Comparison of ENCODE assay signal across 17 cellular contexts in genomic region chr2:142869461-142870106, GRCh38. TPM values are rescaled to one million over a fixed set of nuclear protein-coding genes. Genes with fewer than 3 reads are reported as not detected.
DNase-seq lines count a peak whose midpoint lies in the region; ATAC-seq and TF ChIP-seq lines count a peak whose summit lies in the region.
"Had no signal": no experiment of that assay in that cellular context is flagged by ENCODE, and none has a peak within 500 bp of the region (broad histone marks: within the 10 kb centered on the region; RNA-seq: fewer than 3 reads in every experiment).

No MANE protein-coding gene starts in this region.

- H3K4me3 Mint-ChIP-seq in CD14-positive monocyte = no peak overlapping the region
- no peak overlapping the region for H3K4me3 Mint-ChIP-seq in activated naive CD4-positive, alpha-beta T cell treated with anti-CD3 and anti-CD28 coated beads, Interleukin-2, amount 10 ng/mL, durations not matched to agents 7 days and 5 days

- H3K36me3 Mint-ChIP-seq in CD14-positive monocyte = peaks cover 5 to 8% of the 10 kb centered on the region in 2 donors
- no peaks in the 10 kb centered on the region for H3K36me3 Mint-ChIP-seq in activated naive CD4-positive, alpha-beta T cell treated with anti-CD3 and anti-CD28 coated beads, Interleukin-2, amount 10 ng/mL, durations not matched to agents 7 days and 5 days

- peaks cover 81% of the 10 kb centered on the region for H3K4me1 Mint-ChIP-seq in CD14-positive monocyte
- H3K4me1 Mint-ChIP-seq in activated naive CD4-positive, alpha-beta T cell treated with anti-CD3 and anti-CD28 coated beads, Interleukin-2, amount 10 ng/mL, durations not matched to agents 7 days and 5 days = no peaks in the 10 kb centered on the region

- ATAC-seq in mucosa of descending colon (peak; percentile 51), HG03439 (IDR thresholded peaks at IDR 0.05; ENCODE audit: unreplicated experiment) (no peak)
- ATAC-seq: GM12878, K562 had no signal

- H3K27ac Mint-ChIP-seq in CD14-positive monocyte = peak overlapping the region; percentile 96 to 100 (median 99)
- H3K27ac Mint-ChIP-seq in activated naive CD4-positive, alpha-beta T cell treated with anti-CD3 and anti-CD28 coated beads, Interleukin-2, amount 10 ng/mL, durations not matched to agents 7 days and 5 days = no peak overlapping the region

- TF ChIP-seq CTCF in CD14-positive monocyte (IDR thresholded peaks at IDR 0.05) = no peak
- TF ChIP-seq CTCF in mucosa of descending colon (IDR thresholded peaks at IDR 0.05) = no peak

- intact Hi-C loops in CD14-positive monocyte (cut with micrococcal nuclease) = no loop called here
- intact Hi-C loops in mucosa of descending colon (cut with DNase I, micrococcal nuclease) = no loop called here

- H3K4me3 ChIP-seq in mucosa of descending colon = no peak overlapping the region
- H3K4me3 ChIP-seq: GM12878, HAP-1, K562 had no signal

- H3K27me3 Mint-ChIP-seq in CD14-positive monocyte (ENCODE audit: low read depth in 3 of 3) = peaks cover 0 to 6% (median 2%) of the 10 kb centered on the region in 3 donors
- no peaks in the 10 kb centered on the region for H3K27me3 Mint-ChIP-seq in activated naive CD4-positive, alpha-beta T cell treated with anti-CD3 and anti-CD28 coated beads, Interleukin-2, amount 10 ng/mL, durations not matched to agents 7 days and 5 days

- peaks cover 14% of the 10 kb centered on the region for H3K4me1 ChIP-seq in mucosa of descending colon (ENCODE audit: low read depth)

- DNase-seq in CD14-positive monocyte (ENCODE audit: low spot score) = no peak
- peak; percentile 42 for DNase-seq in HT-29 (ENCODE audit: low spot score)
- DNase-seq in epithelial cell of prostate (ENCODE audit: low read depth, low spot score) = no peak
- DNase-seq in mucosa of descending colon = no peak
- no peak for DNase-seq in activated naive CD4-positive, alpha-beta T cell treated with anti-CD3 and anti-CD28 coated beads, Interleukin-2, amount 10 ng/mL, durations not matched to agents 7 days and 5 days
- DNase-seq in NCI-H82 treated with DMSO at 0.1 percent for 48 hours (lab: John Stamatoyannopoulos, UW; ENCODE audit: unreplicated experiment) = no peak
- DNase-seq: DMS53, NCI-H1436, NCI-H2029, NCI-H2171, NCI-H446 treated with DMSO at 0.1 percent for 48 hours, RPMI8226, SIG-M5 had no signal

- H3K9me3 Mint-ChIP-seq in CD14-positive monocyte = peaks cover 0 to 2% (median 0%) of the 10 kb centered on the region in 7 donors
- no peaks in the 10 kb centered on the region for H3K9me3 Mint-ChIP-seq in activated naive CD4-positive, alpha-beta T cell treated with anti-CD3 and anti-CD28 coated beads, Interleukin-2, amount 10 ng/mL, durations not matched to agents 7 days and 5 days

- no peaks in the 10 kb centered on the region for H3K36me3 ChIP-seq in mucosa of descending colon (ENCODE audit: low read depth)
- H3K36me3 ChIP-seq: HAP-1 had no signal

- peak overlapping the region; percentile 98 for H3K27ac ChIP-seq in epithelial cell of prostate

- CTCF ChIA-PET in activated naive CD4-positive, alpha-beta T cell treated with anti-CD3 and anti-CD28 coated beads, Interleukin-2, amount 10 ng/mL, durations not matched to agents 7 days and 5 days (lab: Charles Lee) = no interaction called here

- no peaks in the 10 kb centered on the region for H3K9me3 ChIP-seq in mucosa of descending colon
- H3K9me3 ChIP-seq: HAP-1 had no signal

RNA-seq across cellular contexts. Expression of gene KYNU, which starts 7.9 kb away (rescaled TPM):
- 100 to 1,000 TPM; 131 to 132 TPM for polyA plus RNA-seq in CD14-positive monocyte
- 1.1 and 1.2 TPM in 2 replicates for total RNA-seq in HT-29 (2014; rRNA removed; shearing (Covaris generic))
- 1 to 10 TPM; 1.7 to 3.3 (median 2.7) TPM for total RNA-seq in mucosa of descending colon
